In the genomic region with DNA sequence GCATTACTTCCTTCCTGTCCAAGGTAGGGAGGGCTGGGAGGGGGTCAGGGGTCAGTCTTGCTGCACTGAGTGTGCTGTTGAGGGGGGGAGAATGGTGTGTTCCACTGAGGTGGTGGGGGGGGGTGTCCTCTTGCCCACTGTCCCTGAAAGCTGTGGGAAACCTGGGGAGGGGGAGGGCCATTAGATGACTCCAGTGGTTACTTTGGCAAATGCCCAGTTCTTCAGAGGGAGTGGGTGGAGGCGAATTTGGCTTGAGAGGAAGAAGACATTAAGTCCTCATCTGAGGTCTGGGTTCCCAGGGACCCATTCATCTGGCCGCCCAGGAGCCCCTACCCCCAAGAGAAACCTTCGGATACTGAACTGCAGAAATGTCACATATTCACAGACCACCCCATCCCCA, we compare ENCODE assay signal across 12 cellular contexts. TPM values are rescaled to one million over a fixed set of nuclear protein-coding genes. Genes with fewer than 3 reads are reported as not detected.
DNase-seq lines count a peak whose midpoint lies in the region; ATAC-seq and TF ChIP-seq lines count a peak whose summit lies in the region.
"Had no signal": no experiment of that assay in that cellular context is flagged by ENCODE, and none has a peak within 500 bp of the region (broad histone marks: within the 10 kb centered on the region; RNA-seq: fewer than 3 reads in every experiment).

No MANE protein-coding gene starts in this region.

- no peak overlapping the region for H3K4me3 Mint-ChIP-seq in activated T-cell treated with anti-CD3 and anti-CD28 coated beads, Interleukin-2, amount 50 U/mL, for 24 hours
- no peak overlapping the region for H3K4me3 Mint-ChIP-seq in activated CD4-positive, alpha-beta T cell treated with anti-CD3 and anti-CD28 coated beads, Interleukin-2, amount 10 ng/mL, durations not matched to agents 7 days and 5 days
- H3K4me3 Mint-ChIP-seq in T-cell: no peak overlapping the region

- H3K4ac ChIP-seq in neuronal stem cell (ENCODE audit: low read length): no peak overlapping the region

- no peak overlapping the region for H3K9ac ChIP-seq in neuronal stem cell (ENCODE audit: low read depth, low read length, poor library complexity)

- H2AFZ ChIP-seq in neuronal stem cell (ENCODE audit: low read length): no peak overlapping the region

- no peak for TF ChIP-seq EP300 in transverse colon (IDR thresholded peaks at IDR 0.05; ENCODE audit: low read depth)

- H3K27ac ChIP-seq in esophagus (ENCODE audit: low read depth in 2 of 2, low read length in 1 of 2): peak overlapping the region; percentile 15 to 82
- no peak overlapping the region for H3K27ac ChIP-seq in neuronal stem cell (replicated peaks; ENCODE audit: low read length)
- H3K27ac ChIP-seq in transverse colon: peak overlapping the region; percentile 57 to 73 (median 70)
- H3K27ac ChIP-seq: right lobe of liver had no signal

- H4K8ac ChIP-seq in neuronal stem cell (ENCODE audit: low read depth, low read length): no peak overlapping the region

- CTCF ChIA-PET in activated CD4-positive, alpha-beta T cell treated with anti-CD3 and anti-CD28 coated beads, Interleukin-2, amount 10 ng/mL, durations not matched to agents 7 days and 5 days (lab: Charles Lee): no interaction called here
- CTCF ChIA-PET in T-cell (lab: Charles Lee): no interaction called here

- H3K27me3 ChIP-seq in esophagus (ENCODE audit: control insufficient read depth in 1 of 2, insufficient read depth in 2 of 2, low read length in 2 of 2) (no peaks in the 10 kb centered on the region), neuronal stem cell (ENCODE audit: control insufficient read depth in 3 of 3, insufficient read depth in 3 of 3, low read depth in 1 of 3, low read length in 3 of 3) (no peaks in the 10 kb centered on the region), transverse colon (no peaks in the 10 kb centered on the region)
- H3K27me3 ChIP-seq: right lobe of liver had no signal

- H3K9me3 ChIP-seq in esophagus (ENCODE audit: control insufficient read depth in 2 of 2, insufficient read depth in 1 of 2, low read depth in 1 of 2, low read length in 1 of 2): no peaks in the 10 kb centered on the region
- H3K9me3 ChIP-seq in neuronal stem cell (replicated peaks in 1 of 2; ENCODE audit: control insufficient read depth in 2 of 2, insufficient read depth in 1 of 2, low read depth in 1 of 2, low read length in 2 of 2): no peaks in the 10 kb centered on the region
- H3K9me3 ChIP-seq in transverse colon: no peaks in the 10 kb centered on the region
- H3K9me3 ChIP-seq: HAP-1, right lobe of liver had no signal

- no peaks in the 10 kb centered on the region for H3K27me3 Mint-ChIP-seq in activated T-cell treated with anti-CD3 and anti-CD28 coated beads, Interleukin-2, amount 50 U/mL, for 24 hours
- no peaks in the 10 kb centered on the region for H3K27me3 Mint-ChIP-seq in activated CD4-positive, alpha-beta T cell treated with anti-CD3 and anti-CD28 coated beads, Interleukin-2, amount 10 ng/mL, durations not matched to agents 7 days and 5 days
- no peaks in the 10 kb centered on the region for H3K27me3 Mint-ChIP-seq in T-cell

- no peak overlapping the region for H2BK12ac ChIP-seq in neuronal stem cell (ENCODE audit: low read length)

- POLR2A ChIA-PET in activated CD4-positive, alpha-beta T cell treated with anti-CD3 and anti-CD28 coated beads, Interleukin-2, amount 10 ng/mL, durations not matched to agents 7 days and 5 days (lab: Charles Lee): no interaction called here
- POLR2A ChIA-PET in T-cell (lab: Charles Lee): no interaction called here

- H3K4me2 ChIP-seq in neuronal stem cell (ENCODE audit: insufficient read depth, low read length, poor library complexity, severe bottlenecking): no peak overlapping the region

- peaks cover 11 to 23% of the 10 kb centered on the region in 2 donors for H3K36me3 ChIP-seq in esophagus (ENCODE audit: control insufficient read depth in 2 of 2, insufficient read depth in 2 of 2, low read length in 1 of 2)
- peaks cover 6 to 15% of the 10 kb centered on the region in 2 donors for H3K36me3 ChIP-seq in neuronal stem cell (replicated peaks in 1 of 2; ENCODE audit: control insufficient read depth in 2 of 2, insufficient read depth in 2 of 2, low read length in 2 of 2)
- peaks cover 0 to 36% (median 14%) of the 10 kb centered on the region in 4 donors for H3K36me3 ChIP-seq in transverse colon
- H3K36me3 ChIP-seq: HAP-1 had no signal

- ATAC-seq in HG03095 (IDR thresholded peaks at IDR 0.05; ENCODE audit: unreplicated experiment): no peak
- ATAC-seq in T-cell (replicated peaks in 1 of 4): no peak
- ATAC-seq: activated naive CD4-positive, alpha-beta T cell treated with anti-CD3 and anti-CD28 coated beads, Interleukin-2, amount 50 U/mL, for 72 hours; right lobe of liver had no signal

- intact Hi-C loops in transverse colon (cut with DNase I; ENCODE audit: low total_unique reads): no loop called here

- H3K9me3 Mint-ChIP-seq in activated T-cell treated with anti-CD3 and anti-CD28 coated beads, Interleukin-2, amount 50 U/mL, for 24 hours: no peaks in the 10 kb centered on the region
- no peaks in the 10 kb centered on the region for H3K9me3 Mint-ChIP-seq in activated CD4-positive, alpha-beta T cell treated with anti-CD3 and anti-CD28 coated beads, Interleukin-2, amount 10 ng/mL, durations not matched to agents 7 days and 5 days
- no peaks in the 10 kb centered on the region for H3K9me3 Mint-ChIP-seq in T-cell
- H3K9me3 Mint-ChIP-seq: activated naive CD4-positive, alpha-beta T cell treated with anti-CD3 and anti-CD28 coated beads, Interleukin-2, amount 50 U/mL, for 72 hours had no signal

- no peak overlapping the region for H2AK5ac ChIP-seq in neuronal stem cell (ENCODE audit: low read depth, low read length)

- peak overlapping the region; percentile 64 for H3K27ac Mint-ChIP-seq in activated T-cell treated with anti-CD3 and anti-CD28 coated beads, Interleukin-2, amount 50 U/mL, for 24 hours
- H3K27ac Mint-ChIP-seq in activated CD4-positive, alpha-beta T cell treated with anti-CD3 and anti-CD28 coated beads, Interleukin-2, amount 10 ng/mL, durations not matched to agents 7 days and 5 days: no peak overlapping the region
- no peak overlapping the region for H3K27ac Mint-ChIP-seq in T-cell

- peak overlapping the region; percentile 61 for H2BK5ac ChIP-seq in neuronal stem cell (ENCODE audit: low read length)

- H3K79me1 ChIP-seq in neuronal stem cell (ENCODE audit: low read depth, low read length): peaks cover 2% of the 10 kb centered on the region

- H3K14ac ChIP-seq in neuronal stem cell (ENCODE audit: low read length): no peak overlapping the region

- no peak overlapping the region for H2BK120ac ChIP-seq in neuronal stem cell (ENCODE audit: low read depth, low read length)

- H3K18ac ChIP-seq in neuronal stem cell (ENCODE audit: low read length): no peak overlapping the region

- H3K23ac ChIP-seq in neuronal stem cell (ENCODE audit: low read depth, low read length, poor library complexity): no peak overlapping the region

- H3K4me1 Mint-ChIP-seq in activated T-cell treated with anti-CD3 and anti-CD28 coated beads, Interleukin-2, amount 50 U/mL, for 24 hours (ENCODE audit: low read depth): peaks cover 12% of the 10 kb centered on the region
- H3K4me1 Mint-ChIP-seq in activated CD4-positive, alpha-beta T cell treated with anti-CD3 and anti-CD28 coated beads, Interleukin-2, amount 10 ng/mL, durations not matched to agents 7 days and 5 days: peaks cover 13% of the 10 kb centered on the region
- H3K4me1 Mint-ChIP-seq in T-cell: peaks cover 11 to 18% (median 15%) of the 10 kb centered on the region in 3 donors

- H2BK15ac ChIP-seq in neuronal stem cell (ENCODE audit: low read length): no peak overlapping the region

- H3K36me3 Mint-ChIP-seq in activated T-cell treated with anti-CD3 and anti-CD28 coated beads, Interleukin-2, amount 50 U/mL, for 24 hours (ENCODE audit: low read depth): peaks cover 47% of the 10 kb centered on the region
- H3K36me3 Mint-ChIP-seq in activated CD4-positive, alpha-beta T cell treated with anti-CD3 and anti-CD28 coated beads, Interleukin-2, amount 10 ng/mL, durations not matched to agents 7 days and 5 days (ENCODE audit: low read depth): peaks cover 23% of the 10 kb centered on the region
- H3K36me3 Mint-ChIP-seq in T-cell: peaks cover 38% of the 10 kb centered on the region

- in situ Hi-C loops in transverse colon (cut with MboI; ENCODE audit: low pct_ligation_motif_present in 1 of 4, low pct_unique_long_range_greater_than_20kb in 1 of 4, low sequenced_read_pairs in 3 of 4): no loop called here

- H3K4me3 ChIP-seq in esophagus (ENCODE audit: low read depth in 1 of 2, low read length in 2 of 2) (no peak overlapping the region), neuronal stem cell (ENCODE audit: low read length in 2 of 2) (no peak overlapping the region), transverse colon (no peak overlapping the region)
- H3K4me3 ChIP-seq: HAP-1, right lobe of liver had no signal

- WGBS in esophagus, 2 donors: 65 to 72% methylated on average over 3 of the region's 3 CpGs
- WGBS in neuronal stem cell (ENCODE audit: extremely low coverage in 2 of 2, insufficient read length in 2 of 2, insufficient replicate concordance in 1 of 2), 2 donors: no CpG with 5 or more reads among the region's 3 CpGs
- 55 to 70% methylated on average over 2 to 3 of the region's 3 CpGs for WGBS in transverse colon (ENCODE audit: low coverage in 1 of 2), 2 donors

- no peak overlapping the region for H4K91ac ChIP-seq in neuronal stem cell (ENCODE audit: low read depth, low read length, poor library complexity)

- no peak for TF ChIP-seq CTCF in transverse colon (IDR thresholded peaks at IDR 0.05)

- TF ChIP-seq POLR2A in transverse colon (IDR thresholded peaks at IDR 0.05): no peak

- H3K4me1 ChIP-seq in esophagus (ENCODE audit: control insufficient read depth in 2 of 2, insufficient read depth in 2 of 2, low read length in 1 of 2) (peaks cover 0 to 14% of the 10 kb centered on the region in 2 donors), neuronal stem cell (ENCODE audit: control insufficient read depth in 2 of 2, insufficient read depth in 1 of 2, low read depth in 1 of 2, low read length in 2 of 2) (peaks cover 0 to 6% of the 10 kb centered on the region in 2 donors), transverse colon (peaks cover 8 to 51% (median 43%) of the 10 kb centered on the region in 4 donors)
- H3K4me1 ChIP-seq: HAP-1, right lobe of liver had no signal

- DNase-seq in activated T-cell treated with anti-CD3 and anti-CD28 coated beads, Interleukin-2, amount 50 U/mL, for 24 hours: no peak
- no peak for DNase-seq in activated T-cell treated with anti-CD3 and anti-CD28 coated beads, Interleukin-2, amount 50 U/mL, for 1 hour
- DNase-seq in neuronal stem cell (ENCODE audit: low spot score): no peak
- DNase-seq in transverse colon: no peak
- no peak for DNase-seq in activated CD4-positive, alpha-beta T cell treated with anti-CD3 and anti-CD28 coated beads, Interleukin-2, amount 10 ng/mL, durations not matched to agents 7 days and 5 days
- no peak for DNase-seq in T-cell
- DNase-seq: Calu3, right lobe of liver had no signal

RNA-seq across cellular contexts. Expression of gene MEF2D, which starts 36.2 kb away (rescaled TPM):
- polyA plus RNA-seq in esophagus: 10 to 100 TPM in 1 of 2 donors, 1 to 10 TPM in 1; 8.5 to 13.5 TPM
- 8.4 TPM for polyA plus RNA-seq in neuronal stem cell (2013, experiment 1 of 2)
- 9.2 TPM for polyA plus RNA-seq in neuronal stem cell (2013, experiment 2 of 2)
- total RNA-seq in transverse colon (100 to 1,000 TPM in 1 of 4 donors, 10 to 100 TPM in 3; 26.1 to 200 (median 85.7) TPM), T-cell (100 to 1,000 TPM in 2 of 5 donors, 10 to 100 TPM in 3; 60.7 to 133 (median 79.3) TPM)
- total RNA-seq in activated CD4-positive, alpha-beta T cell treated with anti-CD3 and anti-CD28 coated beads, Interleukin-2, amount 10 ng/mL, durations not matched to agents 7 days and 5 days: 10 to 100 TPM; 34.0 to 39.4 TPM
